ENCODE assay signal across 8 cellular contexts in the genomic region with DNA sequence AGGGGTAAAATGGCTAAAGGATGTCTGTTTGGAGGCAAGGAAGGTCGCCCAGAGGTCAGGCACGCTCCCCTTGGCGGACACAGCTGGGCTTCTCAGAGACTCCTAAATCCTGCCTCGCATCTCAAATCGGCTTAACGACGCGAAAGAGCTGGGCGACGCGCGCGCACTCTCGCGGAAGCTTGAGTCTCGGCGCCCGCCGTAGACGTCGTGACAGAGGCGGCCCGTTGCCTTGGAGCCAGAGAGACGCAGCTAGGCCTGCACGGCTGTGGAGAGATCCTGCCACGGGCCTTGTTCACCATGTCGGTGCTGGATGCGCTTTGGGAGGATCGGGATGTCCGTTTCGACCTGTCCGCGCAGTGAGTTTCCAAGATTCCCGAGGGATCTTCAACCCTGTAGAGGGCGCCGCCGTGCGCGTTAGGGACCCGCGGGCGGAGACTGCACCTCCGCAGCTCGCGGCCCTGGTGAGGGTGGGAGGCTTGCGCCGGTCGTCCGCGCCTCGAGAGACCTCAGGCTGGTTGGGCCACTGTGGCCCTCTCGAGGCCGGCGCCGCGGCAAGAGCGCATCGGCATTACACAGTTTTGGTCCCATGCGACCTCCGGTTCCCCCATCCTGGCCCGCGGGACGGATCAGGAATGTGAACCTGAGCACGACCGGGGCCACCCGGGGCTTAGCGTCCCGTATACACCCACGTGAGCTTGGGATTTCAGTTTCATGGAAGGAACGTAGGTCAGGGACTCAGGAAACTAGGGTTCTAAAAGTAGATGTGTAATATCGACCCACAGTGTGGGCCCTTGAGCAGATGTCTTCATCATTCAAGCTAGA. TPM values are rescaled to one million over a fixed set of nuclear protein-coding genes. Genes with fewer than 3 reads are reported as not detected.
DNase-seq lines count a peak whose midpoint lies in the region; ATAC-seq and TF ChIP-seq lines count a peak whose summit lies in the region.

BBS5 (plus strand) TSS at position 238 of the 822 bp plus-strand sequence; CDS start at position 298, 60 bp downstream.

- peak; percentile 98 for ATAC-seq in activated naive CD8-positive, alpha-beta T cell treated with anti-CD3 and anti-CD28 coated beads, Interleukin-2, amount 10 ng/mL, durations not matched to agents 7 days and 5 days (ENCODE audit: low read depth)

- H3K27ac Mint-ChIP-seq in activated naive CD8-positive, alpha-beta T cell treated with anti-CD3 and anti-CD28 coated beads, Interleukin-2, amount 10 ng/mL, durations not matched to agents 7 days and 5 days: peak within 1 kb of the TSS; percentile 39

- POLR2A ChIA-PET in activated naive CD8-positive, alpha-beta T cell treated with anti-CD3 and anti-CD28 coated beads, Interleukin-2, amount 10 ng/mL, durations not matched to agents 7 days and 5 days (lab: Charles Lee): interaction anchor here (1.0 to 1.4 kb wide), 3 partner anchors 106 to 348 kb away, joined by 3 to 11 read pairs (median 4); partner anchors contain the start of gene UBR3

- no peaks in the 10 kb centered on the region for H3K36me3 ChIP-seq in H7 (replicated peaks; ENCODE audit: control insufficient read depth, insufficient read depth, low read length)
- H3K36me3 ChIP-seq in parathyroid adenoma (ENCODE audit: control insufficient read depth, insufficient read depth, low read length): no peaks in the 10 kb centered on the region
- peaks cover 0 to 21% (median 0%) of the 10 kb centered on the region in 3 donors for H3K36me3 ChIP-seq in tibial nerve

- intact Hi-C loops in cardiac septum (cut with DNase I): no loop called here

- DNase-seq in ELF-1 (ENCODE audit: low read depth, low spot score): peak; percentile 77
- DNase-seq in H7: peak; percentile 81
- DNase-seq in M059J (ENCODE audit: low read depth): peak; percentile 78
- DNase-seq in SKM-1 (lab: John Stamatoyannopoulos, UW; ENCODE audit: unreplicated experiment): peak; percentile 66
- peak; percentile 83 for DNase-seq in activated naive CD8-positive, alpha-beta T cell treated with anti-CD3 and anti-CD28 coated beads, Interleukin-2, amount 10 ng/mL, durations not matched to agents 7 days and 5 days
- peak; percentile 92 for DNase-seq in cardiac septum (ENCODE audit: low spot score)
- peak; percentile 61 to 69 for DNase-seq in tibial nerve (ENCODE audit: low spot score in 2 of 2)

- H3K4me1 Mint-ChIP-seq in activated naive CD8-positive, alpha-beta T cell treated with anti-CD3 and anti-CD28 coated beads, Interleukin-2, amount 10 ng/mL, durations not matched to agents 7 days and 5 days: peaks cover 15% of the 10 kb centered on the region

- H3K4me1 ChIP-seq in parathyroid adenoma: no peaks in the 10 kb centered on the region
- peaks cover 0 to 25% (median 10%) of the 10 kb centered on the region in 4 donors for H3K4me1 ChIP-seq in tibial nerve

- H3K79me2 ChIP-seq in parathyroid adenoma: no peaks in the 10 kb centered on the region

- TF ChIP-seq POLR2A in tibial nerve (IDR thresholded peaks at IDR 0.05): no peak

- peaks cover 6% of the 10 kb centered on the region for H3K36me3 Mint-ChIP-seq in activated naive CD8-positive, alpha-beta T cell treated with anti-CD3 and anti-CD28 coated beads, Interleukin-2, amount 10 ng/mL, durations not matched to agents 7 days and 5 days

- peak; percentile 45 for TF ChIP-seq CTCF in parathyroid adenoma (IDR thresholded peaks at IDR 0.05)
- TF ChIP-seq CTCF in tibial nerve (IDR thresholded peaks at IDR 0.05): peak; percentile 20 to 66 (median 43)

- TF ChIP-seq EP300 in tibial nerve (IDR thresholded peaks at IDR 0.05): peak in 1 of 2 donors; percentile 76

- no peaks in the 10 kb centered on the region for H3K27me3 Mint-ChIP-seq in activated naive CD8-positive, alpha-beta T cell treated with anti-CD3 and anti-CD28 coated beads, Interleukin-2, amount 10 ng/mL, durations not matched to agents 7 days and 5 days

- peak within 1 kb of the TSS; percentile 94 for H3K4me2 ChIP-seq in parathyroid adenoma (ENCODE audit: low read length)

- H2AFZ ChIP-seq in parathyroid adenoma: peak within 1 kb of the TSS; percentile 94

- peak within 1 kb of the TSS; percentile 53 for H3K27ac ChIP-seq in parathyroid adenoma
- H3K27ac ChIP-seq in tibial nerve: peak within 1 kb of the TSS; percentile 12 to 85 (median 76)

- H3K27me3 ChIP-seq in H7 (ENCODE audit: control insufficient read depth, insufficient read depth, low read length) (peaks cover 25% of the 10 kb centered on the region), parathyroid adenoma (ENCODE audit: control insufficient read depth, insufficient read depth, low read length) (no peaks in the 10 kb centered on the region), tibial nerve (no peaks in the 10 kb centered on the region)

- H3K9me3 ChIP-seq in parathyroid adenoma (ENCODE audit: control insufficient read depth, low read length) (no peaks in the 10 kb centered on the region), tibial nerve (no peaks in the 10 kb centered on the region)

- H3K4me3 ChIP-seq in H7 (ENCODE audit: insufficient read depth, low read depth, low read length) (peak within 1 kb of the TSS; percentile 76), parathyroid adenoma (ENCODE audit: low read depth, low read length) (peak within 1 kb of the TSS; percentile 94), tibial nerve (peak within 1 kb of the TSS; percentile 42 to 78 (median 66))

- H3K9me3 Mint-ChIP-seq in activated naive CD8-positive, alpha-beta T cell treated with anti-CD3 and anti-CD28 coated beads, Interleukin-2, amount 10 ng/mL, durations not matched to agents 7 days and 5 days: no peaks in the 10 kb centered on the region

- WGBS in tibial nerve, 2 donors: 0 to 1% methylated on average over 31 to 56 of the region's 71 CpGs

- H3K9ac ChIP-seq in parathyroid adenoma: peak within 1 kb of the TSS; percentile 73

- peak within 1 kb of the TSS; percentile 89 for H3K4me3 Mint-ChIP-seq in activated naive CD8-positive, alpha-beta T cell treated with anti-CD3 and anti-CD28 coated beads, Interleukin-2, amount 10 ng/mL, durations not matched to agents 7 days and 5 days

RNA-seq across cellular contexts. Expression of gene BBS5, which starts in this region (rescaled TPM):
- total RNA-seq in H7 (2014; rRNA removed; shearing (Covaris generic)): 1.3 and 1.9 TPM in 2 replicates
- total RNA-seq in M059J (2014; rRNA removed; shearing (Covaris generic)): 1.3 and 2.8 TPM in 2 replicates
- total RNA-seq in activated naive CD8-positive, alpha-beta T cell treated with anti-CD3 and anti-CD28 coated beads, Interleukin-2, amount 10 ng/mL, durations not matched to agents 7 days and 5 days: 1 to 10 TPM; 2.8 to 3.2 TPM
- 8.2 TPM for total RNA-seq in cardiac septum
- 10 to 100 TPM; 14.4 to 21.6 (median 18.8) TPM for total RNA-seq in tibial nerve

Comparison
In these comparisons a context has a peak if more than half of its experiments do, and no peak if none do; other contexts are left out.
1. Peak in every context shown above with its lines: DNase-seq, ATAC-seq, H3K4me3 ChIP-seq and H3K27ac ChIP-seq.